Comparison of ENCODE assay signal across 8 cellular contexts in the genomic region with DNA sequence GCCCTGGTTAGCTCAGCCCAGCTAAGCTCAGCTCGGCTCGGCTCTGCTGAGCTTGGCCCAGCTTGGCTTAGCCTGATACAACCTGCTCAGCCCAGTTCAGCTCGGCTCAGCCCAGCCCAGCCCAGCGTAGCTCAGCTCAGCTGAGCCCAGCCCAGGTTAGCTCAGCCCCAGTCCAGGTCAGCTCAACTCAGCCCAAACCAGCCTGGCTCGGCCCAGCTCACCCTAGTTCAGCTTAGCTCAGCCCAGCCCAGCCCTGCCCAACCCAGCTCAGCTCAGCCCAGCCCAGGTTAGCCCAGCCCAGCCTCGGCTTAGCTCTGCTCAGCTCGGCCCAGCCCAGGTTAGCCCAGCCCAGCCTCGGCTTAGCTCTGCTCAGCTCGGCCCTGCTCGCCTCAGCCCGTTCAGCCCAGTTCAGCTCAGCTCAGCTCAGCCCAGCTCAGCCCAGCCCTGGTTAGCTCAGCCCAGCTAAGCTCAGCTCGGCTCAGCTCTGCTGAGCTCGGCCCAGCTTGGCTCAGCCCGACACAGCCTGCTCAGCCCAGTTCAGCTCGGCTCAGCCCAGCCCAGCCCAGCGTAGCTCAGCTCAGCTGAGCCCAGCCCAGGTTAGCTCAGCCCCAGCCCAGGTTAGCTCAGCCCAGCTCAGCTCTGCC.
DNase-seq lines count a peak whose midpoint lies in the region; ATAC-seq, FAIRE-seq and TF ChIP-seq lines count a peak whose summit lies in the region.
"Not testable (repeated sequence)": the region's sequence is repeated elsewhere in the genome, so short reads cannot be mapped to it uniquely, and the experiment has no call there.

No MANE protein-coding gene starts in this region.

- DNase-seq in CD4-positive, CD25-positive, alpha-beta regulatory T cell, result peak in 2 of 3 donors; percentile 28 to 37
- not testable (repeated sequence) for DNase-seq in GM19239 (ENCODE audit: insufficient read length, low spot score)
- peak in 3 of 5 donors; percentile 12 to 22 (median 13) for DNase-seq in T-helper 1 cell
- peak; percentile 59 for DNase-seq in activated CD8-positive, alpha-beta memory T cell treated with anti-CD3 and anti-CD28 coated beads for 24 hours
- peak in 4 of 7 donors; percentile 2 to 29 (median 4) for DNase-seq in adrenal gland
- DNase-seq in right cardiac atrium, result peak in 2 of 3 donors; percentile 11 to 41
- DNase-seq in pancreas, result peak in 4 of 6 donors; percentile 2 to 55 (median 30)

- H3K4me3 ChIP-seq in CD4-positive, CD25-positive, alpha-beta regulatory T cell (ENCODE audit: low read depth, low read length); adrenal gland; right cardiac atrium (ENCODE audit: low read length); pancreas; thymus (ENCODE audit: low read length): not testable (repeated sequence)

- not testable (repeated sequence) for H3K9me3 Mint-ChIP-seq in CD4-positive, CD25-positive, alpha-beta regulatory T cell

- intact Hi-C loops in adrenal gland (cut with DNase I); right cardiac atrium (cut with DNase I); pancreas (cut with DNase I): not testable (repeated sequence)

- peaks cover 88% of the 10 kb centered on the region for H3K4me1 ChIP-seq in CD4-positive, CD25-positive, alpha-beta regulatory T cell (ENCODE audit: control insufficient read depth, insufficient read depth, low read length, poor library complexity, severe bottlenecking)
- not testable (repeated sequence) for H3K4me1 ChIP-seq in adrenal gland (replicated peaks in 1 of 2); right cardiac atrium (ENCODE audit: control insufficient read depth, insufficient read depth, low read length); pancreas
- peaks cover 32% of the 10 kb centered on the region for H3K4me1 ChIP-seq in thymus (ENCODE audit: control insufficient read depth, insufficient read depth, low read length)

- H3K9me3 ChIP-seq in CD4-positive, CD25-positive, alpha-beta regulatory T cell (ENCODE audit: control insufficient read depth in 2 of 2, low read length in 2 of 2); adrenal gland (replicated peaks in 1 of 3); right cardiac atrium (ENCODE audit: control insufficient read depth, low read length); pancreas; thymus (ENCODE audit: control insufficient read depth): not testable (repeated sequence)

- TF ChIP-seq CTCF in adrenal gland (IDR thresholded peaks at IDR 0.05); pancreas (IDR thresholded peaks at IDR 0.05): not testable (repeated sequence)

- not testable (repeated sequence) for TF ChIP-seq POLR2A in adrenal gland (IDR thresholded peaks at IDR 0.05)

- FAIRE-seq in GM19239 (lab: Jason Lieb, UNC), result peak; percentile 47
- not testable (repeated sequence) for FAIRE-seq in pancreas (lab: Jason Lieb, UNC)

- H3K36me3 ChIP-seq in CD4-positive, CD25-positive, alpha-beta regulatory T cell (ENCODE audit: control insufficient read depth, insufficient read depth, low read length); adrenal gland (replicated peaks in 1 of 2); pancreas; thymus (ENCODE audit: control insufficient read depth, insufficient read depth): not testable (repeated sequence)

- peak overlapping the region; percentile 63 to 91 (median 91) for H3K27ac Mint-ChIP-seq in CD4-positive, CD25-positive, alpha-beta regulatory T cell

- peak overlapping the region; percentile 76 for H3K27ac ChIP-seq in CD4-positive, CD25-positive, alpha-beta regulatory T cell (ENCODE audit: insufficient read depth, low read length, poor library complexity, severe bottlenecking)
- H3K27ac ChIP-seq in adrenal gland; right cardiac atrium (ENCODE audit: low read length); pancreas: not testable (repeated sequence)
- H3K27ac ChIP-seq in thymus (ENCODE audit: low read depth), result peak overlapping the region; percentile 31

- peak; percentile 1 to 2 for ATAC-seq in CD4-positive, CD25-positive, alpha-beta regulatory T cell (ENCODE audit: low read depth in 2 of 2)
- ATAC-seq in right cardiac atrium, pancreas: not testable (repeated sequence)

- H3K27me3 ChIP-seq in CD4-positive, CD25-positive, alpha-beta regulatory T cell (ENCODE audit: control insufficient read depth, insufficient read depth, low read length); adrenal gland; right cardiac atrium (ENCODE audit: control insufficient read depth, insufficient read depth); pancreas; thymus (ENCODE audit: control insufficient read depth, insufficient read depth): not testable (repeated sequence)

- not testable (repeated sequence) for H3K27me3 Mint-ChIP-seq in CD4-positive, CD25-positive, alpha-beta regulatory T cell

- H3K4me1 Mint-ChIP-seq in CD4-positive, CD25-positive, alpha-beta regulatory T cell, result peaks cover 15 to 82% (median 24%) of the 10 kb centered on the region in 4 donors

- 63 to 88% (median 86%) methylated on average over 3 to 15 of the region's 16 CpGs for WGBS in adrenal gland, 4 donors
- WGBS in right cardiac atrium, result 84% methylated on average over 14 of the region's 16 CpGs
- WGBS in pancreas, 2 donors, result 77 to 83% methylated on average over 13 to 16 of the region's 16 CpGs
- 83% methylated on average over 16 of the region's 16 CpGs for WGBS in thymus

- H3K36me3 Mint-ChIP-seq in CD4-positive, CD25-positive, alpha-beta regulatory T cell, result not testable (repeated sequence)

- H3K4me3 Mint-ChIP-seq in CD4-positive, CD25-positive, alpha-beta regulatory T cell, result peak overlapping the region in 3 of 4 donors; percentile 15 to 80 (median 29)
